Comparison of ENCODE assay signal across 8 cellular contexts in the genomic region with DNA sequence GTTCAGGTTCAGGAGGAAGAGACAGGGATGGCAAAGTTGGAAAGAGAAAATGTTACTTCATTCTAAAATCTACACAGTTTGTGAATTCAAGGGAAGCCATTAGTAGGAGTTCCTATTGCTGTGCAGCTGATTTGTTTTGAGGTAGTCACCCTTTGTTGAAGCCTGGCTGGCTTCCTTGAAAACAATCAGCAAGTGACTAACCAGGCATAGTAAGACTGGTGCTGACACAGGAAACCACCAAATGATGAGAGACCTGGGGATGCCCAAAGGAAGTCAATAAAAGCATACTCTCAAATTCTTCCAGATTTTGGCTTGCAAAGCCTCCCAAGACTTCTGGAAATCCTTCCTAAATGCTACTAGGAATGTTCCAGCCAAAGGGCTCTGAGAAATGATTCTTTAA. TPM values are rescaled to one million over a fixed set of nuclear protein-coding genes. Genes with fewer than 3 reads are reported as not detected.
DNase-seq lines count a peak whose midpoint lies in the region; ATAC-seq, FAIRE-seq and TF ChIP-seq lines count a peak whose summit lies in the region.

No MANE protein-coding gene starts in this region.

- peaks cover 28% of the 10 kb centered on the region for H3K4me1 ChIP-seq in keratinocyte (ENCODE audit: control insufficient read depth, extremely low read depth, insufficient read depth, low read length)
- H3K4me1 ChIP-seq in adrenal gland (replicated peaks in 1 of 2) = no peaks in the 10 kb centered on the region

- H3K9me3 ChIP-seq in keratinocyte (ENCODE audit: control insufficient read depth, low read depth, low read length) (no peaks in the 10 kb centered on the region), adrenal gland (replicated peaks in 1 of 3) (no peaks in the 10 kb centered on the region)

- H3K36me3 ChIP-seq in keratinocyte (ENCODE audit: control insufficient read depth in 2 of 2, extremely low read depth in 1 of 2, insufficient read depth in 2 of 2, low read length in 2 of 2) = no peaks in the 10 kb centered on the region
- H3K36me3 ChIP-seq in adrenal gland (replicated peaks in 1 of 2) = no peaks in the 10 kb centered on the region

- TF ChIP-seq CTCF in keratinocyte (optimal IDR thresholded peaks at IDR 0.05 in 1 of 3, IDR thresholded peaks at IDR 0.05 in 1 of 3, conservative IDR thresholded peaks at IDR 0.05 in 1 of 3; ENCODE audit: extremely low read depth in 1 of 3, insufficient read depth in 2 of 3, low read length in 3 of 3) (no peak), adrenal gland (IDR thresholded peaks at IDR 0.05) (no peak)

- H3K27me3 ChIP-seq in keratinocyte (ENCODE audit: control insufficient read depth, extremely low read depth, insufficient read depth, low read length) (no peaks in the 10 kb centered on the region), adrenal gland (no peaks in the 10 kb centered on the region)

- no peak overlapping the region for H3K4me3 ChIP-seq in keratinocyte (ENCODE audit: control insufficient read depth in 2 of 3, extremely low read depth in 1 of 3, insufficient read depth in 2 of 3, low read depth in 1 of 3, low read length in 3 of 3)
- no peak overlapping the region for H3K4me3 ChIP-seq in adrenal gland

- intact Hi-C loops in adrenal gland (cut with DNase I) = no loop called here

- H3K4me2 ChIP-seq in keratinocyte (ENCODE audit: control insufficient read depth, extremely low read depth, insufficient read depth, low read depth, low read length) = peak overlapping the region; percentile 4

- H3K79me2 ChIP-seq in keratinocyte (ENCODE audit: control insufficient read depth, insufficient read depth, low read length) = no peaks in the 10 kb centered on the region

- no peaks in the 10 kb centered on the region for H3K9me1 ChIP-seq in keratinocyte (ENCODE audit: control insufficient read depth, extremely low read depth, insufficient read depth, low read length)

- H4K20me1 ChIP-seq in keratinocyte (ENCODE audit: control insufficient read depth, extremely low read depth, insufficient read depth, low read length) = no peaks in the 10 kb centered on the region

- peak; percentile 57 for DNase-seq in stimulated activated CD4-positive, alpha-beta T cell treated with anti-CD3 and anti-CD28 coated beads, Interleukin-2, amount 100 ng/mL, for 4 hours (ENCODE audit: low read depth)
- DNase-seq in stimulated activated CD4-positive, alpha-beta T cell treated with anti-CD3 and anti-CD28 coated beads, Interleukin-12 subunit alpha, Interleukin-12 subunit beta, amount 100 ng/mL, for 4 hours = no peak
- peak; percentile 65 for DNase-seq in activated CD4-positive, alpha-beta T cell treated with anti-CD3 and anti-CD28 coated beads for 48 hours
- DNase-seq in keratinocyte (ENCODE audit: low read depth, low spot score) (peak; percentile 23), adrenal gland (no peak), cortex of kidney (lab: John Stamatoyannopoulos, UW) (no peak), NCI-H1930 (lab: John Stamatoyannopoulos, UW) (no peak)

- no peak for TF ChIP-seq POLR2A in adrenal gland (IDR thresholded peaks at IDR 0.05)

- dilution Hi-C loops in keratinocyte (cut with MboI; ENCODE audit: extremely low pct_ligation_motif_present, low sequenced_read_pairs) = no loop called here

- peak overlapping the region; percentile 34 for H2AFZ ChIP-seq in keratinocyte (ENCODE audit: control insufficient read depth, low read length)

- peak; percentile 90 for FAIRE-seq in keratinocyte (lab: Jason Lieb, UNC)

- peak; percentile 97 for ATAC-seq in HG03378 (IDR thresholded peaks at IDR 0.05; ENCODE audit: unreplicated experiment)

- H3K9ac ChIP-seq in keratinocyte (ENCODE audit: control insufficient read depth, extremely low read depth, insufficient read depth, low read length) = peak overlapping the region; percentile 24

- H3K27ac ChIP-seq in keratinocyte (ENCODE audit: control insufficient read depth, insufficient read depth, low read length) = peak overlapping the region; percentile 59
- no peak overlapping the region for H3K27ac ChIP-seq in adrenal gland

RNA-seq across cellular contexts. Expression of a gene that starts 23.9 kb away (rescaled TPM):
- polyA plus RNA-seq in keratinocyte (3.1 to 4.3 TPM (median 3.5 TPM) in 3 replicates), adrenal gland (1 to 10 TPM; 1.1 to 5.0 (median 4.7) TPM)
- not detected for polyA plus RNA-seq in keratinocyte (2011; ENCODE audit: low read depth)
- 1.9 and 2.0 TPM in 2 replicates for polyA plus RNA-seq in keratinocyte (2011; cell fraction: cytosol; rRNA removed)
- polyA plus RNA-seq in keratinocyte (2011; cell fraction: nucleus; rRNA removed) = 13.4 and 15.5 TPM in 2 replicates
- polyA plus RNA-seq in keratinocyte (2012; ENCODE audit: low replicate concordance) = 0.37 and 5.1 TPM in 2 replicates
- polyA minus RNA-seq in keratinocyte = 0.49 to 3.8 TPM (median 1.6 TPM) in 3 replicates
- 2.7 TPM for polyA minus RNA-seq in keratinocyte (2011; cell fraction: cytosol; rRNA and poly(A)+ RNA removed)
- 2.2 and 3.8 TPM in 2 replicates for polyA minus RNA-seq in keratinocyte (2011; cell fraction: nucleus; rRNA and poly(A)+ RNA removed)
- 1 to 10 TPM in 7 of 8 donors, under 1 TPM in 1; 0.36 to 4.4 (median 1.6) TPM for total RNA-seq in adrenal gland

Comparison
In these comparisons a context has a peak if more than half of its experiments do, and no peak if none do; other contexts are left out.
1. DNase-seq: peak in stimulated activated CD4-positive, alpha-beta T cell treated with anti-CD3 and anti-CD28 coated beads, Interleukin-2, amount 100 ng/mL, for 4 hours (single experiment), activated CD4-positive, alpha-beta T cell treated with anti-CD3 and anti-CD28 coated beads for 48 hours (single experiment) and keratinocyte (single experiment); none in stimulated activated CD4-positive, alpha-beta T cell treated with anti-CD3 and anti-CD28 coated beads, Interleukin-12 subunit alpha, Interleukin-12 subunit beta, amount 100 ng/mL, for 4 hours (single experiment), adrenal gland (0 of 7), cortex of kidney (single experiment) and NCI-H1930 (0 of 2).